ENCODE assay signal across 39 cellular contexts in the genomic region with DNA sequence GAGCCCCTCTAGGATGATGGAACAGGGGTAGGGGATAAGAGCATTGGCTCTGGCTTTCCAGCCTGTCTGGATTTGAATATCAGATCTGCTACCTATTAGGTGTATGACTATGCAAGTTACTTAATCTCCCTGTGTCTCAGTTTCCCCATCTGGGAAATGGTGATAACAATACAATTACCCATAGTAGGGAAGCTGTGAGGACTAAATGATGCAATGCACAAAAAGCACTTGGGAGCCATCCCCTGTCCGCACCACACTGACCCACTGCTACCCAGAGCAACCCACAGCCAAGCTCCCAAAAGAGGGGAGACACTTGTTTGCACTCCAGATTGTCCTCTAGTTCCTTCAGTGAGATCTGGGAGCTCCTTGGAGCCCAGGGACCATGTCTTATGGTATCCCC. TPM values are rescaled to one million over a fixed set of nuclear protein-coding genes. Genes with fewer than 3 reads are reported as not detected.
"Had no signal": no experiment of that assay in that cellular context is flagged by ENCODE, and none has a peak within 500 bp of the region (broad histone marks: within the 10 kb centered on the region; RNA-seq: fewer than 3 reads in every experiment).

No MANE protein-coding gene starts in this region.

- H3K4me3 Mint-ChIP-seq: activated naive CD4-positive, alpha-beta T cell treated with anti-CD3 and anti-CD28 coated beads for 36 hours; activated naive CD4-positive, alpha-beta T cell treated with anti-CD3 and anti-CD28 coated beads, Interleukin-2, amount 10 ng/mL, durations not matched to agents 7 days and 5 days; activated naive CD4-positive, alpha-beta T cell treated with anti-CD3 and anti-CD28 coated beads, Interleukin-2, amount 50 U/mL, for 24 hours; activated naive CD8-positive, alpha-beta T cell; activated naive CD8-positive, alpha-beta T cell treated with anti-CD3 and anti-CD28 coated beads for 36 hours; activated naive CD8-positive, alpha-beta T cell treated with anti-CD3 and anti-CD28 coated beads, Interleukin-2, amount 10 ng/mL, durations not matched to agents 7 days and 5 days; activated naive CD8-positive, alpha-beta T cell treated with anti-CD3 and anti-CD28 coated beads, Interleukin-2, amount 50 U/mL, for 24 hours; activated T-cell treated with anti-CD3 and anti-CD28 coated beads, Interleukin-2, amount 50 U/mL, for 4 hours; activated T-cell treated with anti-CD3 and anti-CD28 coated beads, Interleukin-2, amount 50 U/mL, for 72 hours; activated T-helper 1 cell treated with anti-CD3 and anti-CD28 coated beads, Interleukin-12 subunit alpha, Interleukin-12 subunit beta, Interleukin-2, Interleukin-4 antibody, amounts not matched to agents 30 ng/mL and 10 ng/mL and 1 ng/mL, durations not matched to agents 14 hours and 24 hours and 36 hours; activated T-helper 17 cell treated with anti-CD3 and anti-CD28 coated beads, Interleukin-2, amount 50 U/mL, for 72 hours; brain; central memory CD8-positive, alpha-beta T cell had no signal

- ATAC-seq: activated naive CD4-positive, alpha-beta T cell treated with anti-CD3 and anti-CD28 coated beads, Interleukin-2, amount 50 U/mL, for 72 hours; activated naive CD8-positive, alpha-beta T cell treated with anti-CD3 and anti-CD28 coated beads, Interleukin-2, amount 50 U/mL, for 24 hours; activated T-cell treated with anti-CD3 and anti-CD28 coated beads, Interleukin-2, amount 50 U/mL, for 4 hours; activated T-cell treated with anti-CD3 and anti-CD28 coated beads, Interleukin-2, amount 50 U/mL, for 72 hours; activated T-helper 17 cell treated with anti-CD3 and anti-CD28 coated beads, Interleukin-2, amount 50 U/mL, for 72 hours; body of pancreas had no signal

- H3K4me1 ChIP-seq: adrenal gland, ascending aorta had no signal

- H3K4me3 ChIP-seq: adrenal gland, ascending aorta, body of pancreas, breast epithelium, cardiac muscle cell had no signal

- H3K9me3 ChIP-seq: adrenal gland, ascending aorta, body of pancreas, breast epithelium had no signal

- H3K4me1 Mint-ChIP-seq: activated naive CD4-positive, alpha-beta T cell treated with anti-CD3 and anti-CD28 coated beads, Interleukin-2, amount 10 ng/mL, durations not matched to agents 7 days and 5 days; activated naive CD4-positive, alpha-beta T cell treated with anti-CD3 and anti-CD28 coated beads, Interleukin-2, amount 50 U/mL, for 24 hours; activated naive CD8-positive, alpha-beta T cell treated with anti-CD3 and anti-CD28 coated beads, Interleukin-2, amount 10 ng/mL, durations not matched to agents 7 days and 5 days; activated naive CD8-positive, alpha-beta T cell treated with anti-CD3 and anti-CD28 coated beads, Interleukin-2, amount 50 U/mL, for 24 hours; activated T-helper 17 cell treated with anti-CD3 and anti-CD28 coated beads, Interleukin-2, amount 50 U/mL, for 72 hours; brain; central memory CD8-positive, alpha-beta T cell had no signal

- H3K9me3 Mint-ChIP-seq: activated naive CD4-positive, alpha-beta T cell treated with anti-CD3 and anti-CD28 coated beads for 36 hours; activated naive CD4-positive, alpha-beta T cell treated with anti-CD3 and anti-CD28 coated beads, Interleukin-2, amount 10 ng/mL, durations not matched to agents 7 days and 5 days; activated naive CD4-positive, alpha-beta T cell treated with anti-CD3 and anti-CD28 coated beads, Interleukin-2, amount 50 U/mL, for 24 hours; activated naive CD4-positive, alpha-beta T cell treated with anti-CD3 and anti-CD28 coated beads, Interleukin-2, amount 50 U/mL, for 72 hours; activated naive CD8-positive, alpha-beta T cell treated with anti-CD3 and anti-CD28 coated beads for 36 hours; activated naive CD8-positive, alpha-beta T cell treated with anti-CD3 and anti-CD28 coated beads, Interleukin-2, amount 10 ng/mL, durations not matched to agents 7 days and 5 days; activated naive CD8-positive, alpha-beta T cell treated with anti-CD3 and anti-CD28 coated beads, Interleukin-2, amount 50 U/mL, for 24 hours; activated T-cell treated with anti-CD3 and anti-CD28 coated beads, Interleukin-2, amount 50 U/mL, for 4 hours; activated T-cell treated with anti-CD3 and anti-CD28 coated beads, Interleukin-2, amount 50 U/mL, for 72 hours; activated T-helper 1 cell treated with anti-CD3 and anti-CD28 coated beads, Interleukin-12 subunit alpha, Interleukin-12 subunit beta, Interleukin-2, Interleukin-4 antibody, amounts not matched to agents 30 ng/mL and 10 ng/mL and 1 ng/mL, durations not matched to agents 14 hours and 24 hours and 36 hours; activated T-helper 17 cell treated with anti-CD3 and anti-CD28 coated beads, Interleukin-2, amount 50 U/mL, for 72 hours; activated T-helper 2 cell treated with anti-CD3 and anti-CD28 coated beads, Interferon-gamma antibody, Interleukin-2, Interleukin-4, amounts not matched to agents 10 μg/mL and 5 μg/mL and 100 μg/mL, durations not matched to agents 14 hours and 24 hours and 36 hours; central memory CD8-positive, alpha-beta T cell had no signal

- DNase-seq: activated effector memory CD4-positive, alpha-beta T cell treated with anti-CD3 and anti-CD28 coated beads, Interleukin-2, amount 50 U/mL, for 16 hours; activated effector memory CD4-positive, alpha-beta T cell treated with Interleukin-2 at 50 U/mL for 16 hours; activated gamma-delta T cell; activated gamma-delta T cell treated with Interleukin-2 at 50 U/mL for 16 hours; activated naive CD4-positive, alpha-beta T cell; activated naive CD4-positive, alpha-beta T cell treated with anti-CD3 and anti-CD28 coated beads for 36 hours; activated naive CD4-positive, alpha-beta T cell treated with anti-CD3 and anti-CD28 coated beads, Interleukin-2, amount 10 ng/mL, durations not matched to agents 7 days and 5 days; activated naive CD4-positive, alpha-beta T cell treated with anti-CD3 and anti-CD28 coated beads, Interleukin-2, amount 50 U/mL, for 16 hours; activated naive CD4-positive, alpha-beta T cell treated with Interleukin-2 at 50 U/mL for 16 hours; activated naive CD8-positive, alpha-beta T cell treated with anti-CD3 and anti-CD28 coated beads for 36 hours; activated naive CD8-positive, alpha-beta T cell treated with anti-CD3 and anti-CD28 coated beads, Interleukin-2, amount 10 ng/mL, durations not matched to agents 7 days and 5 days; activated naive CD8-positive, alpha-beta T cell treated with anti-CD3 and anti-CD28 coated beads, Interleukin-2, amount 50 U/mL, for 24 hours; activated T-cell treated with anti-CD3 and anti-CD28 coated beads, Interleukin-2, amount 50 U/mL, for 4 hours; activated T-cell treated with anti-CD3 and anti-CD28 coated beads, Interleukin-2, amount 50 U/mL, for 48 hours; activated T-cell treated with anti-CD3 and anti-CD28 coated beads, Interleukin-2, amount 50 U/mL, for 72 hours; adrenal gland; amniotic stem cell; amygdala; anterior cingulate cortex; aorta; body of pancreas; brain microvascular endothelial cell; caudate nucleus; central memory CD4-positive, alpha-beta T cell; cerebellar nuclear complex had no signal

- FAIRE-seq: astrocyte, bronchial epithelial cell had no signal

- H3K27ac Mint-ChIP-seq: activated naive CD4-positive, alpha-beta T cell treated with anti-CD3 and anti-CD28 coated beads for 36 hours; activated naive CD4-positive, alpha-beta T cell treated with anti-CD3 and anti-CD28 coated beads, Interleukin-2, amount 10 ng/mL, durations not matched to agents 7 days and 5 days; activated naive CD4-positive, alpha-beta T cell treated with anti-CD3 and anti-CD28 coated beads, Interleukin-2, amount 50 U/mL, for 24 hours; activated naive CD4-positive, alpha-beta T cell treated with anti-CD3 and anti-CD28 coated beads, Interleukin-2, amount 50 U/mL, for 72 hours; activated naive CD8-positive, alpha-beta T cell; activated naive CD8-positive, alpha-beta T cell treated with anti-CD3 and anti-CD28 coated beads for 36 hours; activated naive CD8-positive, alpha-beta T cell treated with anti-CD3 and anti-CD28 coated beads, Interleukin-2, amount 10 ng/mL, durations not matched to agents 7 days and 5 days; activated naive CD8-positive, alpha-beta T cell treated with anti-CD3 and anti-CD28 coated beads, Interleukin-2, amount 50 U/mL, for 24 hours; activated T-cell treated with anti-CD3 and anti-CD28 coated beads, Interleukin-2, amount 50 U/mL, for 72 hours; activated T-helper 1 cell treated with anti-CD3 and anti-CD28 coated beads, Interleukin-12 subunit alpha, Interleukin-12 subunit beta, Interleukin-2, Interleukin-4 antibody, amounts not matched to agents 30 ng/mL and 10 ng/mL and 1 ng/mL, durations not matched to agents 14 hours and 24 hours and 36 hours; activated T-helper 17 cell treated with anti-CD3 and anti-CD28 coated beads, Interleukin-2, amount 50 U/mL, for 72 hours; activated T-helper 2 cell treated with anti-CD3 and anti-CD28 coated beads, Interferon-gamma antibody, Interleukin-2, Interleukin-4, amounts not matched to agents 10 μg/mL and 5 μg/mL and 100 μg/mL, durations not matched to agents 14 hours and 24 hours and 36 hours; brain had no signal

- H3K36me3 Mint-ChIP-seq: activated naive CD4-positive, alpha-beta T cell treated with anti-CD3 and anti-CD28 coated beads, Interleukin-2, amount 10 ng/mL, durations not matched to agents 7 days and 5 days; activated naive CD4-positive, alpha-beta T cell treated with anti-CD3 and anti-CD28 coated beads, Interleukin-2, amount 50 U/mL, for 24 hours; activated naive CD4-positive, alpha-beta T cell treated with anti-CD3 and anti-CD28 coated beads, Interleukin-2, amount 50 U/mL, for 72 hours; activated naive CD8-positive, alpha-beta T cell; activated naive CD8-positive, alpha-beta T cell treated with anti-CD3 and anti-CD28 coated beads for 36 hours; activated naive CD8-positive, alpha-beta T cell treated with anti-CD3 and anti-CD28 coated beads, Interleukin-2, amount 10 ng/mL, durations not matched to agents 7 days and 5 days; brain had no signal

- H3K27me3 Mint-ChIP-seq: activated naive CD4-positive, alpha-beta T cell treated with anti-CD3 and anti-CD28 coated beads, Interleukin-2, amount 50 U/mL, for 24 hours had no signal

- H3K27me3 ChIP-seq: adrenal gland, ascending aorta, body of pancreas, brain microvascular endothelial cell, breast epithelium, cardiac muscle cell had no signal

- H3K27ac ChIP-seq: adrenal gland, ascending aorta, body of pancreas, brain microvascular endothelial cell, breast epithelium, cardiac muscle cell had no signal

- H3K36me3 ChIP-seq: adrenal gland, ascending aorta, breast epithelium, cardiac muscle cell had no signal

RNA-seq across cellular contexts. Expression of a gene that starts 30.1 kb away (rescaled TPM):
- total RNA-seq: cerebellum had no signal
